Comparison of ENCODE assay signal across 16 cellular contexts in the genomic region with DNA sequence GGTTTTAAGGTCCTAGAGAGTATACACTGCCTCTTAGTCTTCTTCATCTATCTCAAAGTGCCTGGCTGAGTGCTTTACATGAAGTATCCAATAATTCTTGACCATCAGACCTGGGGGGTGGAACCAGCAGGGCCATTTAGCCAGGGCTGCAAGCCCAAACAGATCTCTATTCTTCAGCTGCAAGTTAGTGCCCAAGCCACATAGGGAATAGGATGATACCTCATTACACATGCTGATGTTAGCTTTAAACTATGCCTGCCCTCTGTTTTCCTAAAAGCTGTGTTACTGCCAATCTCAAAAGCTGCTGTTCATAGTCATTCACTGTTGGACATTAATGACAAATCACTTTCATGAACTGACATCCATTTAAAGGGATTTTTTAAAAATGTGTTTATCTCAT. TPM values are rescaled to one million over a fixed set of nuclear protein-coding genes. Genes with fewer than 3 reads are reported as not detected.
DNase-seq lines count a peak whose midpoint lies in the region; ATAC-seq, FAIRE-seq and TF ChIP-seq lines count a peak whose summit lies in the region.
"Had no signal": no experiment of that assay in that cellular context is flagged by ENCODE, and none has a peak within 500 bp of the region (broad histone marks: within the 10 kb centered on the region; RNA-seq: fewer than 3 reads in every experiment).

No MANE protein-coding gene starts in this region.

- no peak for DNase-seq in activated T-cell treated with anti-CD3 and anti-CD28 coated beads, Interleukin-2, amount 50 U/mL, for 4 hours
- DNase-seq in activated T-cell treated with anti-CD3 and anti-CD28 coated beads, Interleukin-2, amount 50 U/mL, for 48 hours = no peak
- peak; percentile 69 for DNase-seq in natural killer cell treated with Interleukin-12 subunit alpha and Interleukin-12 subunit beta and Interleukin-15 and Interleukin-18, amount 100 ng/mL, for 72 hours (ENCODE audit: low spot score)
- DNase-seq in D721Med (ENCODE audit: insufficient read length, low spot score) = no peak
- DNase-seq in iPS-NIHi11 (ENCODE audit: low spot score) = no peak
- no peak for DNase-seq in inferior parietal cortex (ENCODE audit: extremely low spot score)
- DNase-seq: NCI-H1048 had no signal

- H3K4me3 Mint-ChIP-seq in activated T-cell treated with anti-CD3 and anti-CD28 coated beads, Interleukin-2, amount 50 U/mL, for 4 hours = peak overlapping the region; percentile 55
- H3K4me3 Mint-ChIP-seq in activated T-helper 17 cell treated with anti-CD3 and anti-CD28 coated beads, Interleukin-2, amount 50 U/mL, for 72 hours = peak overlapping the region; percentile 72
- H3K4me3 Mint-ChIP-seq in natural killer cell treated with Interleukin-12 subunit alpha and Interleukin-12 subunit beta and Interleukin-15 and Interleukin-18, amount 100 ng/mL, for 72 hours = peak overlapping the region; percentile 90
- H3K4me3 Mint-ChIP-seq: neural progenitor cell had no signal

- H3K36me3 Mint-ChIP-seq in activated T-cell treated with anti-CD3 and anti-CD28 coated beads, Interleukin-2, amount 50 U/mL, for 4 hours (ENCODE audit: insufficient read depth) = no peaks in the 10 kb centered on the region
- no peaks in the 10 kb centered on the region for H3K36me3 Mint-ChIP-seq in activated T-helper 17 cell treated with anti-CD3 and anti-CD28 coated beads, Interleukin-2, amount 50 U/mL, for 72 hours (ENCODE audit: low read depth)
- H3K36me3 Mint-ChIP-seq in natural killer cell treated with Interleukin-12 subunit alpha and Interleukin-12 subunit beta and Interleukin-15 and Interleukin-18, amount 100 ng/mL, for 72 hours = peaks cover 28% of the 10 kb centered on the region
- H3K36me3 Mint-ChIP-seq: neural progenitor cell had no signal

- H3K27ac Mint-ChIP-seq in activated T-helper 17 cell treated with anti-CD3 and anti-CD28 coated beads, Interleukin-2, amount 50 U/mL, for 72 hours = no peak overlapping the region
- peak overlapping the region; percentile 96 to 97 for H3K27ac Mint-ChIP-seq in natural killer cell treated with Interleukin-12 subunit alpha and Interleukin-12 subunit beta and Interleukin-15 and Interleukin-18, amount 100 ng/mL, for 72 hours
- H3K27ac Mint-ChIP-seq: neural progenitor cell had no signal

- H3K9me3 Mint-ChIP-seq in activated T-cell treated with anti-CD3 and anti-CD28 coated beads, Interleukin-2, amount 50 U/mL, for 4 hours = no peaks in the 10 kb centered on the region
- no peaks in the 10 kb centered on the region for H3K9me3 Mint-ChIP-seq in activated T-helper 17 cell treated with anti-CD3 and anti-CD28 coated beads, Interleukin-2, amount 50 U/mL, for 72 hours
- H3K9me3 Mint-ChIP-seq in natural killer cell treated with Interleukin-12 subunit alpha and Interleukin-12 subunit beta and Interleukin-15 and Interleukin-18, amount 100 ng/mL, for 72 hours = peaks cover 6% of the 10 kb centered on the region

- ATAC-seq in activated T-cell treated with anti-CD3 and anti-CD28 coated beads, Interleukin-2, amount 50 U/mL, for 4 hours = no peak
- peak; percentile 5 for ATAC-seq in HG03196 (IDR thresholded peaks at IDR 0.05; ENCODE audit: unreplicated experiment)
- no peak for ATAC-seq in activated T-helper 17 cell treated with anti-CD3 and anti-CD28 coated beads, Interleukin-2, amount 50 U/mL, for 72 hours (replicated peaks)
- ATAC-seq in natural killer cell treated with Interleukin-12 subunit alpha and Interleukin-12 subunit beta and Interleukin-15 and Interleukin-18, amount 100 ng/mL, for 72 hours = no peak
- ATAC-seq: gastroesophageal sphincter had no signal

- FAIRE-seq in D721Med (lab: Jason Lieb, UNC) = no peak
- FAIRE-seq: endothelial cell of umbilical vein had no signal

- no peak for TF ChIP-seq CTCF in D721Med (IDR thresholded peaks at IDR 0.05; ENCODE audit: insufficient read depth, missing control alignments)

- peaks cover 74% of the 10 kb centered on the region for H3K4me1 Mint-ChIP-seq in activated T-cell treated with anti-CD3 and anti-CD28 coated beads, Interleukin-2, amount 50 U/mL, for 4 hours (ENCODE audit: low read depth)
- peaks cover 46% of the 10 kb centered on the region for H3K4me1 Mint-ChIP-seq in activated T-helper 17 cell treated with anti-CD3 and anti-CD28 coated beads, Interleukin-2, amount 50 U/mL, for 72 hours
- H3K4me1 Mint-ChIP-seq in natural killer cell treated with Interleukin-12 subunit alpha and Interleukin-12 subunit beta and Interleukin-15 and Interleukin-18, amount 100 ng/mL, for 72 hours (ENCODE audit: low read depth in 2 of 2) = peaks cover 72 to 87% of the 10 kb centered on the region in 2 donors
- H3K4me1 Mint-ChIP-seq: neural progenitor cell had no signal

- no peaks in the 10 kb centered on the region for H3K27me3 Mint-ChIP-seq in activated T-cell treated with anti-CD3 and anti-CD28 coated beads, Interleukin-2, amount 50 U/mL, for 4 hours (ENCODE audit: low read depth)
- H3K27me3 Mint-ChIP-seq in activated T-helper 17 cell treated with anti-CD3 and anti-CD28 coated beads, Interleukin-2, amount 50 U/mL, for 72 hours = no peaks in the 10 kb centered on the region
- no peaks in the 10 kb centered on the region for H3K27me3 Mint-ChIP-seq in natural killer cell treated with Interleukin-12 subunit alpha and Interleukin-12 subunit beta and Interleukin-15 and Interleukin-18, amount 100 ng/mL, for 72 hours

RNA-seq across cellular contexts. Expression of a gene that starts 16.7 kb away (rescaled TPM):
- total RNA-seq in activated T-cell treated with anti-CD3 and anti-CD28 coated beads, Interleukin-2, amount 50 U/mL, for 4 hours = 100 to 1,000 TPM in 2 of 3 donors, 10 to 100 TPM in 1; 61.8 to 920 (median 807) TPM
- total RNA-seq in activated T-helper 17 cell treated with anti-CD3 and anti-CD28 coated beads, Interleukin-2, amount 50 U/mL, for 72 hours = 10 to 100 TPM; 33.2 to 51.7 TPM
- over 10,000 TPM; 20,993 to 58,992 TPM for total RNA-seq in natural killer cell treated with Interleukin-12 subunit alpha and Interleukin-12 subunit beta and Interleukin-15 and Interleukin-18, amount 100 ng/mL, for 72 hours
- total RNA-seq: chondrocyte, endothelial cell of umbilical vein, gastroesophageal sphincter, lung microvascular endothelial cell, SJSA1, suprapubic skin had no signal

RNA-seq across cellular contexts. Expression of a gene that starts 49.4 kb away (rescaled TPM):
- total RNA-seq in activated T-cell treated with anti-CD3 and anti-CD28 coated beads, Interleukin-2, amount 50 U/mL, for 4 hours = 1 to 10 TPM in 1 of 3 donors, under 1 TPM in 2; 0.28 to 2.6 (median 0.84) TPM
- total RNA-seq in activated T-helper 17 cell treated with anti-CD3 and anti-CD28 coated beads, Interleukin-2, amount 50 U/mL, for 72 hours = 10 to 100 TPM in 1 of 2 donors, 1 to 10 TPM in 1; 8.0 to 66.8 TPM
- 10 to 100 TPM; 10.0 to 19.1 TPM for total RNA-seq in natural killer cell treated with Interleukin-12 subunit alpha and Interleukin-12 subunit beta and Interleukin-15 and Interleukin-18, amount 100 ng/mL, for 72 hours
- total RNA-seq: endothelial cell of umbilical vein, gastroesophageal sphincter, lung microvascular endothelial cell, SJSA1, suprapubic skin had no signal

Comparison
In these comparisons a context has a peak if more than half of its experiments do, and no peak if none do; other contexts are left out.
1. RNA of a gene that starts 16.7 kb away (total RNA-seq): 20,993 to 58,992 TPM in natural killer cell treated with Interleukin-12 subunit alpha and Interleukin-12 subunit beta and Interleukin-15 and Interleukin-18, amount 100 ng/mL, for 72 hours; 61.8 to 920 TPM in activated T-cell treated with anti-CD3 and anti-CD28 coated beads, Interleukin-2, amount 50 U/mL, for 4 hours and 33.2 to 51.7 TPM in activated T-helper 17 cell treated with anti-CD3 and anti-CD28 coated beads, Interleukin-2, amount 50 U/mL, for 72 hours; every median in the first group is over 10 times any median in the second.
2. Peak in every context shown above with its lines, with median percentiles within 50 percentile points of each other: H3K4me3 Mint-ChIP-seq.